ENCODE assay signal across 1 cellular context in the genomic region with DNA sequence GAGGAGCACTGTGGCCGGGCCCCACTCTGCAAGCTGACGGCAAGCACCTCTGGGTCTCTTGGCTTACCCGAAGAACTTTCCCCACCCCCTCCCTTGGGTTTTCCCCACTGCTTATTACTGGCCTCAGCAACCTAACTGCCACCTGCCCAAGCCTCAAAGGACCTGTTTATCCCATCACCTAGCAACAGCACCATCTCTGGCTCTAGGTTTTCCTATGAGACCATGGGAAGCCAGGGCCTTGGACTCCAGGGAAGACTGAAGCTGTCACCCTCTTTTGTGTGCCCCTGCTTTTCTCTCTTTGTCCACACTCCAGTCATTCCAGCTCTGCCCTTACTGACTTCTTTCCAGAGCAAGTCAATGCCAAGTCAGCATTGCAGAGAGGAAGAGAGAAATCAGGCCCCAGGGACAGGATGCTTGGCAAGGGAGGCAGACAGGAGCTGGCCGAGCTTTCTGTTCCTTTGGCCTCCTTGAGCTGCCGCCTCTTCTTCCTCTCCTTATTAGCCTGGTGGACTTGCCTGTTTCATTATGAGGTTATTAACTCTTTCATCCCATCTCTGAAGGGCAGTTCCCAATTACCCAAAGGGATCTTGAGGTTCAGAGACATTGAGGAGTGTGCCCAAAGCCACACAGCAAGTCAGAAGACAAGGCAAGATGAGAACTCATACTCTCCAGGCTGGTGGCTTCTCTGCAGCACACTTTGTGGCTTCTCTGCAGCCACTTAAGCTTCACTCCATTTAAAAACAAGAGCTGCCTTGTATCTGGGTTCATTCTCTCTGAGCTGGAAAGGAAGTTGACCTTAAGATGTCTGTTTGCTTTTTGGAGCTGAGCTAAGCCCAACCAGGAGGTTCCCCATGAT.
TF ChIP-seq lines count a peak whose summit lies in the region.

Gene SMIM35 (minus strand): TSS at position 51 of the 856 bp plus-strand sequence. CDS start 206 bp downstream, outside the sequence.

TF ChIP-seq in H1, 55 proteins besides CTCF, POLR2A, EP300 and RAD21:
- TF ChIP-seq ZNF274 (IDR thresholded peaks at IDR 0.05; ENCODE audit: borderline replicate concordance, extremely low read depth, low read length) = peak; percentile 74
- TF ChIP-seq MAFK (IDR thresholded peaks at IDR 0.05; ENCODE audit: low read depth, low read length) = no peak
